ENCODE assay signal across 25 cellular contexts in genomic region chr20:62472020-62472342, GRCh38. TPM values are rescaled to one million over a fixed set of nuclear protein-coding genes. Genes with fewer than 3 reads are reported as not detected.
DNase-seq lines count a peak whose midpoint lies in the region; TF ChIP-seq lines count a peak whose summit lies in the region.
"Had no signal": no experiment of that assay in that cellular context is flagged by ENCODE, and none has a peak within 500 bp of the region (broad histone marks: within the 10 kb centered on the region; RNA-seq: fewer than 3 reads in every experiment).

No MANE protein-coding gene starts in this region.

- H3K27me3 Mint-ChIP-seq in T-helper 1 cell treated with Interleukin-12 subunit alpha and Interleukin-12 subunit beta and Interleukin-4 antibody, amounts not matched to agents 30 μg/mL and 1 μg/mL, for 36 hours (ENCODE audit: low read depth), result peaks cover 40% of the 10 kb centered on the region
- peaks cover 33% of the 10 kb centered on the region for H3K27me3 Mint-ChIP-seq in nephron progenitor cell (ENCODE audit: low read depth, poor library complexity)

- H3K4me3 ChIP-seq in duodenal mucosa (ENCODE audit: low read depth in 1 of 2, low read length in 2 of 2) (peak overlapping the region; percentile 70 to 71), A673 (ENCODE audit: low read depth, low read length, poor library complexity, severe bottlenecking) (no peak overlapping the region)
- H3K4me3 ChIP-seq: BLaER1, GM23338, PC-9 had no signal

- H3K4me1 ChIP-seq in duodenal mucosa (ENCODE audit: control insufficient read depth in 1 of 2, insufficient read depth in 2 of 2, low read length in 2 of 2), result peaks cover 4 to 8% of the 10 kb centered on the region in 2 donors
- no peaks in the 10 kb centered on the region for H3K4me1 ChIP-seq in A673 (ENCODE audit: insufficient read depth, low read length, poor library complexity, severe bottlenecking)

- POLR2A ChIA-PET in A673 (lab: Charles Lee; ENCODE audit: low non-redundant PET), result no interaction called here

- H3K9me3 ChIP-seq in duodenal mucosa (ENCODE audit: control insufficient read depth in 1 of 2, low read length in 2 of 2) (no peaks in the 10 kb centered on the region), A673 (ENCODE audit: low read depth, low read length, poor library complexity, severe bottlenecking) (no peaks in the 10 kb centered on the region)
- H3K9me3 ChIP-seq: BLaER1 had no signal

- CTCF ChIA-PET in A673 (lab: Charles Lee), result no interaction called here

- intact Hi-C loops in A673 (cut with micrococcal nuclease; ENCODE audit: unreplicated experiment), result no loop called here

- peak overlapping the region; percentile 73 to 88 for H3K9ac ChIP-seq in duodenal mucosa (ENCODE audit: low read depth in 1 of 2, low read length in 2 of 2)
- H3K9ac ChIP-seq: BLaER1 had no signal

- no peak overlapping the region for H3K4me3 Mint-ChIP-seq in T-helper 1 cell treated with Interleukin-12 subunit alpha and Interleukin-12 subunit beta and Interleukin-4 antibody, amounts not matched to agents 30 μg/mL and 1 μg/mL, for 36 hours
- H3K4me3 Mint-ChIP-seq in nephron progenitor cell, result peak overlapping the region; percentile 25
- H3K4me3 Mint-ChIP-seq: CD4-positive, CD25-positive, alpha-beta regulatory T cell; GM23338 had no signal

- no TSS peak for BruUV-seq in A673 (replicated peaks; lab: Mats Ljungman, UMichigan)

- TF ChIP-seq CTCF in nephron progenitor cell (IDR thresholded peaks at IDR 0.05) (no peak), A673 (conservative IDR thresholded peaks at IDR 0.05; ENCODE audit: low read depth, low read length) (no peak)

- H3K27ac Mint-ChIP-seq in T-helper 1 cell treated with Interleukin-12 subunit alpha and Interleukin-12 subunit beta and Interleukin-4 antibody, amounts not matched to agents 30 μg/mL and 1 μg/mL, for 36 hours, result peak overlapping the region; percentile 41
- H3K27ac Mint-ChIP-seq in nephron progenitor cell, result peak overlapping the region; percentile 75
- H3K27ac Mint-ChIP-seq: GM23338 had no signal

- in situ Hi-C loops in KBM-7 (cut with MboI; ENCODE audit: low pct_unique_long_range_greater_than_20kb, low sequenced_read_pairs), result no loop called here

- H3K27me3 ChIP-seq in duodenal mucosa (ENCODE audit: control insufficient read depth in 1 of 2, insufficient read depth in 2 of 2, low read length in 2 of 2) (no peaks in the 10 kb centered on the region), A673 (replicated peaks; ENCODE audit: insufficient read depth, low read depth, low read length, poor library complexity) (peaks cover 95% of the 10 kb centered on the region)

- H3K27ac ChIP-seq in duodenal mucosa (ENCODE audit: low read depth, low read length) (peak overlapping the region; percentile 77), A673 (ENCODE audit: low read depth, low read length, poor library complexity, severe bottlenecking) (no peak overlapping the region)
- H3K27ac ChIP-seq: 22Rv1, BLaER1, PC-9, RWPE1 had no signal

- no peaks in the 10 kb centered on the region for H3K4me1 Mint-ChIP-seq in T-helper 1 cell treated with Interleukin-12 subunit alpha and Interleukin-12 subunit beta and Interleukin-4 antibody, amounts not matched to agents 30 μg/mL and 1 μg/mL, for 36 hours (ENCODE audit: low read depth)
- peaks cover 40% of the 10 kb centered on the region for H3K4me1 Mint-ChIP-seq in nephron progenitor cell

- no peaks in the 10 kb centered on the region for H3K36me3 ChIP-seq in duodenal mucosa (ENCODE audit: control insufficient read depth in 1 of 2, insufficient read depth in 2 of 2, low read length in 2 of 2)
- no peaks in the 10 kb centered on the region for H3K36me3 ChIP-seq in A673 (ENCODE audit: insufficient read depth, low read length, poor library complexity, severe bottlenecking)
- H3K36me3 ChIP-seq: BLaER1 had no signal

- DNase-seq in T-helper 1 cell, result no peak
- no peak for DNase-seq in nephron progenitor cell
- DNase-seq in KBM-7, result no peak
- DNase-seq in A673 (ENCODE audit: low spot score), result no peak
- no peak for DNase-seq in NCI-H524 treated with DMSO at 0.1 percent for 48 hours (lab: John Stamatoyannopoulos, UW)
- DNase-seq: ACHN; CD4-positive, CD25-positive, alpha-beta regulatory T cell; DMS53; Karpas-422; NCI-H1092 treated with DMSO at 0.1 percent for 48 hours; NCI-H1436; NCI-H187 treated with DMSO at 0.1 percent for 48 hours; NCI-H2171 treated with DMSO at 0.1 percent for 48 hours; NCI-H345; NCI-H510A treated with DMSO at 0.1 percent for 48 hours; NCI-H748 treated with DMSO at 0.1 percent for 48 hours; PC-9; SHP77 had no signal

- no peaks in the 10 kb centered on the region for H3K36me3 Mint-ChIP-seq in T-helper 1 cell treated with Interleukin-12 subunit alpha and Interleukin-12 subunit beta and Interleukin-4 antibody, amounts not matched to agents 30 μg/mL and 1 μg/mL, for 36 hours (ENCODE audit: low read depth)
- no peaks in the 10 kb centered on the region for H3K36me3 Mint-ChIP-seq in nephron progenitor cell (ENCODE audit: low read depth)
- H3K36me3 Mint-ChIP-seq: CD4-positive, CD25-positive, alpha-beta regulatory T cell had no signal

- H3K9me3 Mint-ChIP-seq in T-helper 1 cell treated with Interleukin-12 subunit alpha and Interleukin-12 subunit beta and Interleukin-4 antibody, amounts not matched to agents 30 μg/mL and 1 μg/mL, for 36 hours, result no peaks in the 10 kb centered on the region
- H3K9me3 Mint-ChIP-seq in nephron progenitor cell, result no peaks in the 10 kb centered on the region

RNA-seq across cellular contexts. Expression of gene GATA5, which starts 3.8 kb away (rescaled TPM):
- not detected in 2 replicates for total RNA-seq in A673 (2021)
- total RNA-seq: CD4-positive, CD25-positive, alpha-beta regulatory T cell; Daoy had no signal

RNA-seq across cellular contexts. Expression of gene RBBP8NL, which starts 44.6 kb away (rescaled TPM):
- not detected in 2 replicates for total RNA-seq in A673 (2021)
- total RNA-seq: CD4-positive, CD25-positive, alpha-beta regulatory T cell; Daoy had no signal
